ENCODE assay signal across 8 cellular contexts in the genomic region with DNA sequence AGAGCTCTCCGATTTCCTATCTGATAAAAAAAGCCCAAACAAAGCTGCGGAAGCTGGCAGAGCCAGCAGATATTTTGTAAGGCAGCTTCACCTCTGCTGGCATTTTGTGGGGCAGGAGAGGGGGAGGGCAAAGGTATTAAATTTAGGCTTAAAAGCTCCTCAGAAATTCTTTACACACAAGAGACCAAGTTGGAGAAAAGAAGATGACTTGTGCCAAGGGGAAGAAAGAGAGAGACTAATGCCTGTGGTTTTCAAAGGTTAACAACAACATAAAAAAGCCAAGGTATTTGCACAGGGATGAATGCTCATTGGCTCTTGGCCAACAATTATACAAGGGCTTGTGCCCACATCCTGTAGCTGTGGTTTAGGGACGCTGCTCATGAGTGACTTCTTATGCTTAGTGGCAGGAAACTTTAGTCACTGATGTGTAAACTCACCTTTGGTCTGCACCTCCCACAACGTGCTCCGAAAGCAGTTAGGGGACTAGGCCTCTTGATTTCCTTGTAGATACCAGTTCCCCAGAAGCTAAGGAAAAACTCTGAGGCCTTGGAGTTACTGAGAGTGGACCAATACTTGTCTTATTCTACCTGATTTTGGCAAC.
DNase-seq lines count a peak whose midpoint lies in the region; ATAC-seq and TF ChIP-seq lines count a peak whose summit lies in the region.

No MANE protein-coding gene starts in this region.

- H3K27me3 ChIP-seq in CD4-positive, alpha-beta T cell (ENCODE audit: control insufficient read depth, insufficient read depth, low read length) = no peaks in the 10 kb centered on the region

- peaks cover 7% of the 10 kb centered on the region for H3K36me3 Mint-ChIP-seq in CD4-positive, alpha-beta T cell (ENCODE audit: low read depth)

- H3K27me3 Mint-ChIP-seq in CD4-positive, alpha-beta T cell = no peaks in the 10 kb centered on the region

- H3K4me1 Mint-ChIP-seq in CD4-positive, alpha-beta T cell (ENCODE audit: low read depth) = peaks cover 75% of the 10 kb centered on the region

- CTCF ChIA-PET in CD4-positive, alpha-beta T cell (lab: Charles Lee) = interaction anchor here (0.9 to 2.0 kb wide), 5 partner anchors 10 to 283 kb away, joined by 3 to 6 read pairs (median 4); no protein-coding TSS in a partner anchor

- TF ChIP-seq CTCF in CD4-positive, alpha-beta T cell (IDR thresholded peaks at IDR 0.05) = no peak

- DNase-seq in CD4-positive, alpha-beta T cell = peak; percentile 48 to 88 (median 64)
- DNase-seq in NOMO-1 treated with dmso at 0.1 percent for 144 hours (lab: John Stamatoyannopoulos, UW; ENCODE audit: unreplicated experiment) = peak; percentile 100
- peak; percentile 67 for DNase-seq in activated T-cell treated with anti-CD3 and anti-CD28 coated beads for 48 hours (ENCODE audit: low read depth)
- peak; percentile 92 for DNase-seq in islet precursor cell
- DNase-seq in stimulated activated CD8-positive, alpha-beta memory T cell treated with anti-CD3 and anti-CD28 coated beads, Interleukin-15, amount 100 ng/mL, for 4 hours (ENCODE audit: low read depth in 2 of 2) = peak; percentile 42 to 77
- no peak for DNase-seq in mesenteric fat pad (ENCODE audit: low spot score)

- peak; percentile 96 for ATAC-seq in CD4-positive, alpha-beta T cell (ENCODE audit: poor library complexity)
- ATAC-seq in GM19467 (IDR thresholded peaks at IDR 0.05; ENCODE audit: unreplicated experiment) (peak; percentile 100), HG03571 (IDR thresholded peaks at IDR 0.05; ENCODE audit: unreplicated experiment) (peak; percentile 100)

- H3K27ac Mint-ChIP-seq in CD4-positive, alpha-beta T cell = peak overlapping the region; percentile 92

- H3K9me3 Mint-ChIP-seq in CD4-positive, alpha-beta T cell = peaks cover 5% of the 10 kb centered on the region

- H3K9me3 ChIP-seq in CD4-positive, alpha-beta T cell (ENCODE audit: control insufficient read depth, low read length) = no peaks in the 10 kb centered on the region

- H3K4me3 Mint-ChIP-seq in CD4-positive, alpha-beta T cell = peak overlapping the region; percentile 86

- H3K27ac ChIP-seq in CD4-positive, alpha-beta T cell (ENCODE audit: low read depth, low read length) = peak overlapping the region; percentile 26

- POLR2A ChIA-PET in CD4-positive, alpha-beta T cell (lab: Charles Lee) = interaction anchor here (0.5 to 2.8 kb wide), 22 partner anchors 8 to 1584 kb away, joined by 3 to 32 read pairs (median 4); partner anchors contain the start of gene BCL6

- intact Hi-C loops in CD4-positive, alpha-beta T cell (cut with DNase I, micrococcal nuclease) = loop anchor here (1.0 to 10.0 kb wide), 8 partner anchors 24 to 1582 kb away; no protein-coding TSS in a partner anchor
